In the genomic region with DNA sequence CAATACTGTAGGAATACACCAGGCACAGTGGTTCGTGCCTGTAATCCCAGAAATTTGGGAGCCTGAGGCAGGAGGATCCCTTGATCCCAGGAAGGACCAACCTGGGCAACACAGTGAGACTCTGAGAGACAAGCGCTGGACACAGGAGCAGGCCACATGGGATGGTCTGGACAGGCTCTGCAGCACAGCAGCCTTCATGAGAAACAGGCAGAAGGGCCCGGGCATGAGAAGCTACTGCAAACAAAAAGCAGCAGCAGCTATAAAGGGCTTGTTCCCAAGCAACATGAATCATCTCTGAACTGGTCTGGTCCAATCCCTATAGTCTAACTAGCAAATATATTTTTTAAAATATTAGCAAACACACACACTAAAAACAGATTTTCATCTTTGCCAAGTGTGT, we compare ENCODE assay signal across 21 cellular contexts. TPM values are rescaled to one million over a fixed set of nuclear protein-coding genes. Genes with fewer than 3 reads are reported as not detected.
A peak's percentile ranks its signal among the peaks of the same experiment; 100 is the strongest.
DNase-seq lines count a peak whose midpoint lies in the region; ATAC-seq and TF ChIP-seq lines count a peak whose summit lies in the region.
"Had no signal": no experiment of that assay in that cellular context is flagged by ENCODE, and none has a peak within 500 bp of the region (broad histone marks: within the 10 kb centered on the region; RNA-seq: fewer than 3 reads in every experiment).

No MANE protein-coding gene starts in this region.

- H3K27me3 Mint-ChIP-seq in activated CD4-positive, alpha-beta T cell treated with anti-CD3 and anti-CD28 coated beads, Interleukin-2, amount 10 ng/mL, durations not matched to agents 24 days and 14 days = peaks cover 18% of the 10 kb centered on the region

- H3K9me3 Mint-ChIP-seq in activated CD4-positive, alpha-beta T cell treated with anti-CD3 and anti-CD28 coated beads, Interleukin-2, amount 10 ng/mL, durations not matched to agents 24 days and 14 days = no peaks in the 10 kb centered on the region
- H3K9me3 Mint-ChIP-seq: CD8-positive, alpha-beta T cell had no signal

- ATAC-seq in GM19328 (IDR thresholded peaks at IDR 0.05; ENCODE audit: unreplicated experiment) = no peak
- ATAC-seq in right lobe of liver = no peak
- ATAC-seq: CD8-positive, alpha-beta T cell; HCT116 had no signal

- peaks cover 0 to 16% (median 5%) of the 10 kb centered on the region in 4 donors for H3K4me1 ChIP-seq in right lobe of liver

- 87% methylated on average over 3 of the region's 3 CpGs for WGBS in right lobe of liver (ENCODE audit: insufficient coverage, low coverage, low lambda C conversion rate, missing lambda C conversion rate)

- H3K9me3 ChIP-seq in WERI-Rb-1 (ENCODE audit: severe bottlenecking) (no peaks in the 10 kb centered on the region), right lobe of liver (no peaks in the 10 kb centered on the region)
- H3K9me3 ChIP-seq: BLaER1 treated with 17β-estradiol and CSF1 and Interleukin-3, amounts not matched to agents 10 nM and 100 nM; SK-N-SH had no signal

- H3K4me3 Mint-ChIP-seq in activated CD4-positive, alpha-beta T cell treated with anti-CD3 and anti-CD28 coated beads, Interleukin-2, amount 10 ng/mL, durations not matched to agents 24 days and 14 days = no peak overlapping the region
- H3K4me3 Mint-ChIP-seq: CD8-positive, alpha-beta T cell had no signal

- TF ChIP-seq CTCF in WERI-Rb-1 (IDR thresholded peaks at IDR 0.05; ENCODE audit: low read depth, low read length) (no peak), right lobe of liver (IDR thresholded peaks at IDR 0.05) (no peak)

- DNase-seq in activated CD4-positive, alpha-beta T cell treated with anti-CD3 and anti-CD28 coated beads, Interleukin-2, amount 10 ng/mL, durations not matched to agents 24 days and 14 days = peak; percentile 21
- no peak for DNase-seq in activated CD4-positive, alpha-beta T cell treated with anti-CD3 and anti-CD28 coated beads for 48 hours
- DNase-seq in WERI-Rb-1 = peak; percentile 5
- DNase-seq in islet precursor cell = peak; percentile 28
- no peak for DNase-seq in right lobe of liver
- no peak for DNase-seq in midbrain (lab: John Stamatoyannopoulos, UW)
- DNase-seq: Calu3; CD8-positive, alpha-beta T cell; GOT3; NCI-H1105 treated with DMSO at 0.1 percent for 48 hours; NCI-H1694; NCI-H2081 treated with DMSO at 0.1 percent for 48 hours; NCI-H446 treated with DMSO at 0.1 percent for 48 hours; SHP77; SK-N-SH had no signal

- no peak for TF ChIP-seq POLR2A in right lobe of liver (IDR thresholded peaks at IDR 0.05)

- H3K36me3 ChIP-seq in WERI-Rb-1 = no peaks in the 10 kb centered on the region
- no peaks in the 10 kb centered on the region for H3K36me3 ChIP-seq in right lobe of liver
- H3K36me3 ChIP-seq: BLaER1 treated with 17β-estradiol and CSF1 and Interleukin-3, amounts not matched to agents 10 nM and 100 nM had no signal

- H3K36me3 Mint-ChIP-seq in activated CD4-positive, alpha-beta T cell treated with anti-CD3 and anti-CD28 coated beads, Interleukin-2, amount 10 ng/mL, durations not matched to agents 24 days and 14 days (ENCODE audit: low read depth) = no peaks in the 10 kb centered on the region
- H3K36me3 Mint-ChIP-seq: CD8-positive, alpha-beta T cell had no signal

- H3K27ac Mint-ChIP-seq in activated CD4-positive, alpha-beta T cell treated with anti-CD3 and anti-CD28 coated beads, Interleukin-2, amount 10 ng/mL, durations not matched to agents 24 days and 14 days = no peak overlapping the region
- H3K27ac Mint-ChIP-seq: CD8-positive, alpha-beta T cell had no signal

- peaks cover 3% of the 10 kb centered on the region for H3K4me1 Mint-ChIP-seq in activated CD4-positive, alpha-beta T cell treated with anti-CD3 and anti-CD28 coated beads, Interleukin-2, amount 10 ng/mL, durations not matched to agents 24 days and 14 days

- no peak overlapping the region for H3K4me3 ChIP-seq in WERI-Rb-1 (ENCODE audit: low read depth, low read length)
- no peak overlapping the region for H3K4me3 ChIP-seq in right lobe of liver
- H3K4me3 ChIP-seq: BLaER1 treated with 17β-estradiol and CSF1 and Interleukin-3, amounts not matched to agents 10 nM and 100 nM had no signal

- no peaks in the 10 kb centered on the region for H3K27me3 ChIP-seq in WERI-Rb-1 (ENCODE audit: insufficient read depth, low read depth, severe bottlenecking)
- H3K27me3 ChIP-seq in right lobe of liver = no peaks in the 10 kb centered on the region
- H3K27me3 ChIP-seq: BLaER1 treated with 17β-estradiol and CSF1 and Interleukin-3, amounts not matched to agents 10 nM and 100 nM had no signal

- H3K27ac ChIP-seq in WERI-Rb-1 (no peak overlapping the region), right lobe of liver (no peak overlapping the region)
- H3K27ac ChIP-seq: BLaER1 treated with 17β-estradiol and CSF1 and Interleukin-3, amounts not matched to agents 10 nM and 100 nM had no signal

- intact Hi-C loops in activated CD4-positive, alpha-beta T cell treated with anti-CD3 and anti-CD28 coated beads, Interleukin-2, amount 10 ng/mL, durations not matched to agents 24 days and 14 days (cut with micrococcal nuclease) = no loop called here
- intact Hi-C loops in right lobe of liver (cut with DNase I) = no loop called here

RNA-seq across cellular contexts. Expression of a gene that starts 35.5 kb away (rescaled TPM):
- total RNA-seq in activated CD4-positive, alpha-beta T cell treated with anti-CD3 and anti-CD28 coated beads, Interleukin-2, amount 10 ng/mL, durations not matched to agents 24 days and 14 days = not detected in 2 replicates
- 1 to 10 TPM in 3 of 6 experiments, under 1 TPM in 1, not detected in 2; 0.68 to 2.2 (median 1.6) TPM for total RNA-seq in right lobe of liver
- total RNA-seq: A172; Calu3; CD8-positive, alpha-beta T cell; OCI-LY7 had no signal

RNA-seq across cellular contexts. Expression of a gene that starts 42.2 kb away (rescaled TPM):
- total RNA-seq in activated CD4-positive, alpha-beta T cell treated with anti-CD3 and anti-CD28 coated beads, Interleukin-2, amount 10 ng/mL, durations not matched to agents 24 days and 14 days = 5.5 and 5.8 TPM in 2 replicates
- total RNA-seq in right lobe of liver = 1 to 10 TPM; 3.3 to 4.7 (median 3.9) TPM

RNA-seq across cellular contexts. Expression of a gene that starts 44.2 kb away (rescaled TPM):
- total RNA-seq in activated CD4-positive, alpha-beta T cell treated with anti-CD3 and anti-CD28 coated beads, Interleukin-2, amount 10 ng/mL, durations not matched to agents 24 days and 14 days = not detected in 2 replicates
- 10 to 100 TPM in 5 of 6 experiments, 1 to 10 TPM in 1; 2.2 to 53.7 (median 16.6) TPM for total RNA-seq in right lobe of liver
- total RNA-seq: CD8-positive, alpha-beta T cell; OCI-LY7; RPMI7951 had no signal

Comparison
In these comparisons a context has a peak if more than half of its experiments do, and no peak if none do; other contexts are left out.
1. DNase-seq: peak in activated CD4-positive, alpha-beta T cell treated with anti-CD3 and anti-CD28 coated beads, Interleukin-2, amount 10 ng/mL, durations not matched to agents 24 days and 14 days (single experiment), WERI-Rb-1 (single experiment) and islet precursor cell (single experiment); none in activated CD4-positive, alpha-beta T cell treated with anti-CD3 and anti-CD28 coated beads for 48 hours (single experiment), right lobe of liver (0 of 3) and midbrain (single experiment).